Comparison of ENCODE assay signal across 11 cellular contexts in genomic region chrX:47380268-47380667, GRCh38. TPM values are rescaled to one million over a fixed set of nuclear protein-coding genes. Genes with fewer than 3 reads are reported as not detected.
DNase-seq lines count a peak whose midpoint lies in the region; ATAC-seq and TF ChIP-seq lines count a peak whose summit lies in the region.
"Had no signal": no experiment of that assay in that cellular context is flagged by ENCODE, and none has a peak within 500 bp of the region (broad histone marks: within the 10 kb centered on the region; RNA-seq: fewer than 3 reads in every experiment).

No MANE protein-coding gene starts in this region.

- no peaks in the 10 kb centered on the region for H3K4me1 Mint-ChIP-seq in chondrocyte (ENCODE audit: low read depth)

- H3K4ac ChIP-seq in mesenchymal stem cell (ENCODE audit: low read depth in 1 of 2, low read length in 2 of 2) = no peak overlapping the region

- H3K36me3 ChIP-seq in BLaER1 (no peaks in the 10 kb centered on the region), mesenchymal stem cell (ENCODE audit: control insufficient read depth in 1 of 2, insufficient read depth in 2 of 2, low read depth in 1 of 2, low read length in 2 of 2) (no peaks in the 10 kb centered on the region)

- H4K91ac ChIP-seq in mesenchymal stem cell (ENCODE audit: low read length) = no peak overlapping the region

- no peaks in the 10 kb centered on the region for H3K79me1 ChIP-seq in mesenchymal stem cell (replicated peaks; ENCODE audit: low read length, poor library complexity, severe bottlenecking)

- ATAC-seq in HG03280 (IDR thresholded peaks at IDR 0.05; ENCODE audit: unreplicated experiment) (no peak), HG02763 (IDR thresholded peaks at IDR 0.05; ENCODE audit: unreplicated experiment) (no peak)

- no peak overlapping the region for H3K27ac Mint-ChIP-seq in chondrocyte (ENCODE audit: unreplicated experiment)

- no peak overlapping the region for H3K23ac ChIP-seq in mesenchymal stem cell (ENCODE audit: low read length in 2 of 2)

- peaks cover 11% of the 10 kb centered on the region; the same call in 1 of the 2 replicates for H3K4me1 ChIP-seq in BLaER1
- H3K4me1 ChIP-seq in mesenchymal stem cell (ENCODE audit: control insufficient read depth, insufficient read depth, low read depth, low read length) = no peaks in the 10 kb centered on the region

- TF ChIP-seq CTCF in chondrocyte (IDR thresholded peaks at IDR 0.05) = no peak

- DNase-seq in activated CD4-positive, CD25-positive, alpha-beta regulatory T cell treated with anti-CD3 and anti-CD28 coated beads, Interleukin-2, amount 50 U/mL, for 16 hours (ENCODE audit: low read depth, low spot score) = peak; percentile 14
- DNase-seq in activated naive CD8-positive, alpha-beta T cell treated with anti-CD3 and anti-CD28 coated beads, Interleukin-2, amount 50 U/mL, for 16 hours (ENCODE audit: low read depth, low spot score) = peak; percentile 28
- DNase-seq in stimulated activated CD4-positive, alpha-beta T cell treated with anti-CD3 and anti-CD28 coated beads, Interleukin-12 subunit alpha, Interleukin-12 subunit beta, amount 100 ng/mL, for 48 hours (ENCODE audit: low read depth in 2 of 3, low spot score in 1 of 3) = peak in 2 of 3 donors; percentile 16 to 28
- DNase-seq in chondrocyte (ENCODE audit: low spot score) (no peak), mesenchymal stem cell (no peak)
- DNase-seq: DMS79 treated with DMSO at 0.1 percent for 48 hours, occipital lobe had no signal

- H3K14ac ChIP-seq in mesenchymal stem cell (ENCODE audit: low read length in 2 of 2) = no peak overlapping the region

- H3K9me3 ChIP-seq in BLaER1 (no peaks in the 10 kb centered on the region), mesenchymal stem cell (ENCODE audit: control insufficient read depth, low read length) (peaks cover 5% of the 10 kb centered on the region)

- no peak overlapping the region for H2BK15ac ChIP-seq in mesenchymal stem cell (ENCODE audit: low read depth, poor library complexity, severe bottlenecking)

- H3K27ac ChIP-seq in BLaER1 = no peak overlapping the region
- H3K27ac ChIP-seq in mesenchymal stem cell (ENCODE audit: low read length, poor library complexity, severe bottlenecking) = no peak overlapping the region
- H3K27ac ChIP-seq: epithelial cell of prostate had no signal

- H3K27me3 Mint-ChIP-seq in chondrocyte (ENCODE audit: low read depth) = no peaks in the 10 kb centered on the region

- no peak overlapping the region for H3K9ac ChIP-seq in BLaER1
- H3K9ac ChIP-seq in mesenchymal stem cell (ENCODE audit: low read length) = no peak overlapping the region

- no peak overlapping the region for H2AFZ ChIP-seq in mesenchymal stem cell (ENCODE audit: low read depth, low read length)

- H4K8ac ChIP-seq in mesenchymal stem cell (ENCODE audit: low read length) = no peak overlapping the region

- no peak overlapping the region for H2AK5ac ChIP-seq in mesenchymal stem cell (ENCODE audit: low read length, severe bottlenecking)

- H2BK5ac ChIP-seq in mesenchymal stem cell (ENCODE audit: low read depth, low read length, poor library complexity, severe bottlenecking) = no peak overlapping the region

- H4K20me1 ChIP-seq in BLaER1 = no peaks in the 10 kb centered on the region

- no peak overlapping the region for H2BK12ac ChIP-seq in mesenchymal stem cell (ENCODE audit: low read length in 2 of 2)

- H3K36me3 Mint-ChIP-seq in chondrocyte (ENCODE audit: low read depth) = no peaks in the 10 kb centered on the region

- H3K27me3 ChIP-seq in BLaER1 = peaks cover 71% of the 10 kb centered on the region
- peaks cover 0 to 10% of the 10 kb centered on the region in 2 experiments for H3K27me3 ChIP-seq in mesenchymal stem cell (ENCODE audit: control insufficient read depth in 1 of 2, insufficient read depth in 1 of 2, low read length in 2 of 2)

- H3K4me2 ChIP-seq in BLaER1 (peak overlapping the region; percentile 34), mesenchymal stem cell (ENCODE audit: low read length, poor library complexity, severe bottlenecking) (no peak overlapping the region)

- 88% methylated on average over 10 of the region's 10 CpGs for WGBS in mesenchymal stem cell

- no peak overlapping the region for H3K4me3 Mint-ChIP-seq in chondrocyte (ENCODE audit: unreplicated experiment)

- H3K9me3 Mint-ChIP-seq in chondrocyte (ENCODE audit: low read depth) = no peaks in the 10 kb centered on the region

- H2BK120ac ChIP-seq in mesenchymal stem cell (ENCODE audit: low read depth, low read length) = no peak overlapping the region

- no peak overlapping the region for H3K18ac ChIP-seq in mesenchymal stem cell (ENCODE audit: low read depth in 1 of 2, low read length in 2 of 2)

- no peak overlapping the region for H3K4me3 ChIP-seq in BLaER1
- no peak overlapping the region for H3K4me3 ChIP-seq in mesenchymal stem cell (ENCODE audit: insufficient read depth in 1 of 2, low read depth in 1 of 2, low read length in 2 of 2)

RNA-seq across cellular contexts. Expression of gene ZNF157, which starts 9.9 kb away (rescaled TPM):
- total RNA-seq in chondrocyte = 0.15 to 0.22 TPM in 2 of 3 replicates, not detected in the other
- polyA plus RNA-seq in mesenchymal stem cell (2013, experiment 1 of 2) = 0.03 TPM
- 0.01 TPM for polyA plus RNA-seq in mesenchymal stem cell (2013, experiment 2 of 2)

Comparison
In these comparisons a context has a peak if more than half of its experiments do, and no peak if none do; other contexts are left out.
1. DNase-seq: peak in activated CD4-positive, CD25-positive, alpha-beta regulatory T cell treated with anti-CD3 and anti-CD28 coated beads, Interleukin-2, amount 50 U/mL, for 16 hours (single experiment), activated naive CD8-positive, alpha-beta T cell treated with anti-CD3 and anti-CD28 coated beads, Interleukin-2, amount 50 U/mL, for 16 hours (single experiment) and stimulated activated CD4-positive, alpha-beta T cell treated with anti-CD3 and anti-CD28 coated beads, Interleukin-12 subunit alpha, Interleukin-12 subunit beta, amount 100 ng/mL, for 48 hours (2 of 3); none in chondrocyte (single experiment) and mesenchymal stem cell (single experiment).